In genomic region chr18:33603434-33603833, GRCh38 we compare ENCODE assay signal across 1 cellular context.
TF ChIP-seq lines count a peak whose summit lies in the region.

No MANE protein-coding gene starts in this region.

TF ChIP-seq in HepG2, 621 proteins besides CTCF, POLR2A, EP300 and RAD21 (continued from another document):
- TF ChIP-seq HNF1A (IDR thresholded peaks at IDR 0.05; ENCODE audit: low read depth) (no peak), HNF1A (CRISPR knock-in tag; IDR thresholded peaks at IDR 0.05; ENCODE audit: borderline replicate concordance) (no peak), ZNF709 (CRISPR knock-in tag; IDR thresholded peaks at IDR 0.05) (no peak), ZNF841 (CRISPR knock-in tag; IDR thresholded peaks at IDR 0.05; ENCODE audit: borderline replicate concordance) (no peak)
